ENCODE assay signal across 11 cellular contexts in the genomic region with DNA sequence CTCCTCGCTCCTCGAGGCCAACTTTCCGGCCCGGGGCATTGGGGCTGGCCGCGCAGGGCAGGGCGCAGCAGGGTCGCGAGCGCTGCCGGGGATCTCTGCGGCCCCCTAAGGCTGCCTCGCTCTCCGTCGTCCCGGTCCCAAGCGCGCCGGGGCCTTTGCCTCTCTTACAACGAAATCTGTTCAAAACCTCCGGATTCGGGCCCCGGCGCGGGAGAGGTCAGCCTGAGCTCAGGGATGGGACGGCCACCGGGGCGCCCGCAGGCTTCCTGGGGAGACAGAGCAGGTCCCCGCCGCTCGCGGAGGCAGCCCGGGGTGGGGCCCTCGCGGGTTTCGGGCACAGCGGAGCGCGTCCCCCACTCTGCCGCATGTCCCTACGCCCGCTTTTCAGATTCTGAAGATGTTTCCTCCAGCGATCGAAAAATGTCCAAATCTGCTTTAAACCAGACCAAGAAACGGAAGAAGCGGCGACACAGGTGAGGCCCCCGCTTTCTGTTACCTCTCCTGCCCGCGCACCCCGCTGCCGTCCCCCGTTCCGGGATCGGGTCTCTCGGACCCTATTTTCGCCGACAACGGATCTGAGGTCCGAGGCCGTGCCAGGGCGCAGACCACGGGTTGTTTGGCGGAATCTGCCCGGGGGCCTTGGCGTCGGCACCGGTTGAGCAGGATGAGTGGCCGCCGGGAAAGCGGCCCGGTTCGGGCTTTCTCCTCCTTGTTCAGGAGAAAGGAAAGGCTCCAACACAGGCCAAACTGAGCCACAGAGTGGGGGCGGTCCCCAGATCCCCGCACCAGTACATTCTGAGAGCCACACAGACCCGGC. TPM values are rescaled to one million over a fixed set of nuclear protein-coding genes. Genes with fewer than 3 reads are reported as not detected.
DNase-seq lines count a peak whose midpoint lies in the region; ATAC-seq and TF ChIP-seq lines count a peak whose summit lies in the region.
"Had no signal": no experiment of that assay in that cellular context is flagged by ENCODE, and none has a peak within 500 bp of the region (broad histone marks: within the 10 kb centered on the region; RNA-seq: fewer than 3 reads in every experiment).

No MANE protein-coding gene starts in this region.

- H3K36me3 ChIP-seq in cardiac muscle cell, result no peaks in the 10 kb centered on the region
- H3K36me3 ChIP-seq in colonic mucosa, result no peaks in the 10 kb centered on the region
- H3K36me3 ChIP-seq in mucosa of descending colon (ENCODE audit: low read depth), result no peaks in the 10 kb centered on the region
- H3K36me3 ChIP-seq in aorta (ENCODE audit: control insufficient read depth in 1 of 2, insufficient read depth in 2 of 2, low read length in 1 of 2), result no peaks in the 10 kb centered on the region

- H3K27me3 ChIP-seq in cardiac muscle cell, result peaks cover 98% of the 10 kb centered on the region
- peaks cover 56% of the 10 kb centered on the region for H3K27me3 ChIP-seq in colonic mucosa
- H3K27me3 ChIP-seq in aorta (ENCODE audit: control insufficient read depth in 1 of 2, insufficient read depth in 2 of 2, low read length in 1 of 2), result peaks cover 0 to 1% of the 10 kb centered on the region in 2 donors

- intact Hi-C loops in cardiac septum (cut with DNase I), result no loop called here
- intact Hi-C loops in colonic mucosa (cut with DNase I), result no loop called here
- intact Hi-C loops in mucosa of descending colon (cut with DNase I, micrococcal nuclease), result no loop called here
- intact Hi-C loops in aorta (cut with DNase I), result no loop called here

- H3K9me3 ChIP-seq in cardiac muscle cell (ENCODE audit: low read depth) (no peaks in the 10 kb centered on the region), colonic mucosa (no peaks in the 10 kb centered on the region), mucosa of descending colon (no peaks in the 10 kb centered on the region), aorta (ENCODE audit: control insufficient read depth, low read length) (no peaks in the 10 kb centered on the region)

- H3K27ac ChIP-seq in cardiac muscle cell, result no peak overlapping the region
- no peak overlapping the region for H3K27ac ChIP-seq in colonic mucosa
- H3K27ac ChIP-seq in aorta (ENCODE audit: low read depth in 1 of 2, low read length in 2 of 2), result no peak overlapping the region

- peak; percentile 25 for ATAC-seq in mucosa of descending colon
- ATAC-seq in aorta (ENCODE audit: low FRiP score), result peak; percentile 39
- no peak for ATAC-seq in GM18519 (IDR thresholded peaks at IDR 0.05; ENCODE audit: low FRiP score, unreplicated experiment)

- peak in 1 of 2 donors; percentile 41 for DNase-seq in cardiac muscle cell (ENCODE audit: low read depth in 1 of 2, low spot score in 1 of 2)
- DNase-seq in cardiac septum (ENCODE audit: low spot score), result no peak
- DNase-seq in colonic mucosa, result no peak
- DNase-seq in mucosa of descending colon, result no peak
- peak in 1 of 2 donors; percentile 78 for DNase-seq in aorta
- no peak for DNase-seq in inferior parietal cortex (ENCODE audit: extremely low spot score)
- no peak for DNase-seq in DMS114 treated with DMSO at 0.1 percent for 48 hours (lab: John Stamatoyannopoulos, UW; ENCODE audit: unreplicated experiment)
- DNase-seq: NCI-H510A; stimulated activated naive CD4-positive, alpha-beta T cell treated with Interleukin-2 at 50 U/mL for 16 hours had no signal

- H3K4me3 ChIP-seq in cardiac muscle cell (peak overlapping the region; percentile 14), colonic mucosa (peak overlapping the region; percentile 4), mucosa of descending colon (no peak overlapping the region), aorta (ENCODE audit: low read length in 2 of 2) (peak overlapping the region in 1 of 2 donors; percentile 11)

- peak overlapping the region in 1 of 2 donors; percentile 24 for H3K9ac ChIP-seq in colonic mucosa (ENCODE audit: low read depth in 2 of 2, low read length in 2 of 2)

- WGBS in aorta, 2 donors, result 1 to 3% methylated on average over 73 to 77 of the region's 77 CpGs

- H3K4me1 ChIP-seq in cardiac muscle cell (ENCODE audit: low read depth) (peaks cover 10% of the 10 kb centered on the region), colonic mucosa (peaks cover 9% of the 10 kb centered on the region), mucosa of descending colon (ENCODE audit: low read depth) (peaks cover 19% of the 10 kb centered on the region), aorta (ENCODE audit: control insufficient read depth in 1 of 2, insufficient read depth in 2 of 2, low read length in 2 of 2) (no peaks in the 10 kb centered on the region)

- no peak for TF ChIP-seq CTCF in cardiac muscle cell (IDR thresholded peaks at IDR 0.05; ENCODE audit: low read depth, low read length)
- no peak for TF ChIP-seq CTCF in colonic mucosa (IDR thresholded peaks at IDR 0.05)
- no peak for TF ChIP-seq CTCF in mucosa of descending colon (IDR thresholded peaks at IDR 0.05)

RNA-seq across cellular contexts. Expression of a gene that starts 1.8 kb away (rescaled TPM):
- total RNA-seq in cardiac muscle cell (not detected in 2 replicates), cardiac septum (not detected), colonic mucosa (not detected), mucosa of descending colon (not detected), aorta (not detected)
- polyA plus RNA-seq in cardiac muscle cell (not detected in 2 replicates), aorta (not detected)
- total RNA-seq: lung microvascular endothelial cell had no signal
